26 cellular contexts compared by ENCODE assay signal in genomic region chr12:98064501-98064900, GRCh38.
"Had no signal": no experiment of that assay in that cellular context is flagged by ENCODE, and none has a peak within 500 bp of the region (broad histone marks: within the 10 kb centered on the region; RNA-seq: fewer than 3 reads in every experiment).

No MANE protein-coding gene starts in this region.

- H3K9me3 Mint-ChIP-seq: effector memory CD8-positive, alpha-beta T cell; memory B cell; nephron; stimulated activated effector memory CD8-positive, alpha-beta T cell treated with anti-CD3 and anti-CD28 coated beads, Interleukin-12 subunit alpha, Interleukin-12 subunit beta, amount 100 ng/mL, for 72 hours had no signal

- H3K4me3 Mint-ChIP-seq: effector memory CD8-positive, alpha-beta T cell; immature natural killer cell; memory B cell; naive thymus-derived CD4-positive, alpha-beta T cell; nephron; stimulated activated effector memory CD8-positive, alpha-beta T cell treated with anti-CD3 and anti-CD28 coated beads, Interleukin-12 subunit alpha, Interleukin-12 subunit beta, amount 100 ng/mL, for 72 hours had no signal

- H3K4me3 ChIP-seq: esophagus muscularis mucosa, lower lobe of right lung, prostate gland, sigmoid colon, testis, tibial artery, upper lobe of left lung, vagina had no signal

- H3K36me3 Mint-ChIP-seq: immature natural killer cell; memory B cell; naive thymus-derived CD4-positive, alpha-beta T cell; stimulated activated effector memory CD8-positive, alpha-beta T cell treated with anti-CD3 and anti-CD28 coated beads, Interleukin-12 subunit alpha, Interleukin-12 subunit beta, amount 100 ng/mL, for 72 hours had no signal

- H3K27ac Mint-ChIP-seq: effector memory CD8-positive, alpha-beta T cell; immature natural killer cell; memory B cell; naive thymus-derived CD4-positive, alpha-beta T cell; nephron; stimulated activated effector memory CD8-positive, alpha-beta T cell treated with anti-CD3 and anti-CD28 coated beads, Interleukin-12 subunit alpha, Interleukin-12 subunit beta, amount 100 ng/mL, for 72 hours had no signal

- ATAC-seq: effector memory CD8-positive, alpha-beta T cell; left ventricle myocardium superior; lower lobe of right lung; naive thymus-derived CD4-positive, alpha-beta T cell; right cardiac atrium; stimulated activated effector memory CD8-positive, alpha-beta T cell treated with anti-CD3 and anti-CD28 coated beads, Interleukin-12 subunit alpha, Interleukin-12 subunit beta, amount 100 ng/mL, for 72 hours; stimulated activated naive CD8-positive, alpha-beta T cell treated with anti-CD3 and anti-CD28 coated beads, Interleukin-15, Interleukin-2, amounts not matched to agents 100 U/mL and 50 U/mL, for 24 hours had no signal

- H3K9me3 ChIP-seq: esophagus muscularis mucosa, lower lobe of right lung, prostate gland, sigmoid colon, testis, tibial artery, upper lobe of left lung, vagina had no signal

- H3K27ac ChIP-seq: esophagus muscularis mucosa, lower lobe of right lung, prostate gland, sigmoid colon, testis, tibial artery, upper lobe of left lung, vagina had no signal

- H3K36me3 ChIP-seq: esophagus muscularis mucosa, lower lobe of right lung, prostate gland, sigmoid colon, tibial artery, upper lobe of left lung, vagina had no signal

- DNase-seq: cerebellar nuclear complex; cortex of kidney; effector memory CD8-positive, alpha-beta T cell; hypothalamus; immature natural killer cell; islet precursor cell; left ventricle myocardium superior; lower lobe of right lung; midbrain; naive thymus-derived CD4-positive, alpha-beta T cell; nucleus accumbens; right cardiac atrium; sigmoid colon; stimulated activated CD4-positive, alpha-beta T cell treated with anti-CD3 and anti-CD28 coated beads, Interleukin-2, amount 100 ng/mL, for 24 hours; stimulated activated CD4-positive, alpha-beta T cell treated with anti-CD3 and anti-CD28 coated beads, Interleukin-4, amount 100 ng/mL, for 24 hours; stimulated activated naive CD8-positive, alpha-beta T cell treated with anti-CD3 and anti-CD28 coated beads, Interleukin-15, Interleukin-2, amounts not matched to agents 100 U/mL and 50 U/mL, for 24 hours; substantia nigra; testis; tibial artery; upper lobe of left lung had no signal

- H3K27me3 ChIP-seq: esophagus muscularis mucosa, sigmoid colon, testis, tibial artery, upper lobe of left lung, vagina had no signal

- H3K27me3 Mint-ChIP-seq: memory B cell had no signal

- H3K4me1 Mint-ChIP-seq: immature natural killer cell; memory B cell; nephron; stimulated activated effector memory CD8-positive, alpha-beta T cell treated with anti-CD3 and anti-CD28 coated beads, Interleukin-12 subunit alpha, Interleukin-12 subunit beta, amount 100 ng/mL, for 72 hours had no signal

- H3K4me1 ChIP-seq: lower lobe of right lung, prostate gland, testis, tibial artery, upper lobe of left lung, vagina had no signal
